ENCODE assay signal across 8 cellular contexts in the genomic region with DNA sequence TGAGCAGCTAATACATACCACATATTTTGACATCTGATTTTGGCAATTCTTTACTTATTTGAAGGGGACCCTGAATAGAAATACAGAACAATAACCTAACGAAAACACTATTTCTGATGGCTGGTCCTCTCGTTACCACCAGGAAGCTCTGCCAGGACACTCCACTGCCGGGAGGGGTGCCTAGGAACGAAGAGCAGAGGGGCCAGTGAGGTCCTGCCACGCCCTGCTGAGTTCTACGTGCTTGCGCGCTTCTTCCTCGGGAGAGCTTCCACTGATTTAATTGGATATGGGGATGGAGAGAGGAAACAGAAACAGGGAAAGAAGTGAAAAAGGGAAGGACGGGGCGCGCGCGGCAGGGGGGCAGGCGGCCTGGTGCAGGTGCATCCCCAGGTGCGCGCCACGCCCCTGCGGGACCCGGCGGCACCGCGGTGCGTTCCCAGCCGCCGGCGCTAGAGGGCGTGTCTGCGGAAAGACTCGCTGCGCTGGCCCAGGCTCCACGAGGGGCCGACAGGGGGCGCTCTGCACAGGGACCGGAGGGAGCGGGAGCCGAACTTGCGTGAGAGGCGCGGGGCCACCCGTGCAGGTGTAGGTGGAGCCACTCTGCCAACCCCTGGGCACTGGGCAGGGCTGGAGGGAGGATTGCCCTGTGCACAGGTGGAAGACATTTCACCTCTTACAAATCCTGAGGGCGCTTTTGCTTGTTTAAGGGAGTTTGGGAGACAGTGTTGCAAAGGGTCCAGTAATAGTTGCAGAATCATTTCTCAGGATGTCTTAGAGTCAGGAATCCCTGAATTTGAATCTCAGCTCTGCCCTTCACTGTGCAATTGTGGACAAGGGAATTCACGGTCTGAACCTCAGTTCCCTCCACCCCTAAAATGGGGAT.
DNase-seq lines count a peak whose midpoint lies in the region; ATAC-seq and TF ChIP-seq lines count a peak whose summit lies in the region.

No MANE protein-coding gene starts in this region.

- no peaks in the 10 kb centered on the region for H3K36me3 ChIP-seq in DOHH2 (ENCODE audit: control insufficient read depth, low read length)

- POLR2A ChIA-PET in T-cell (lab: Charles Lee) = no interaction called here

- no peaks in the 10 kb centered on the region for H3K9me2 ChIP-seq in DOHH2 (replicated peaks; ENCODE audit: control insufficient read depth, low read length)

- no peaks in the 10 kb centered on the region for H3K4me1 ChIP-seq in DOHH2 (ENCODE audit: control insufficient read depth, low read length)

- no peaks in the 10 kb centered on the region for H3K9me3 Mint-ChIP-seq in T-cell

- DNase-seq in HFF-Myc (ENCODE audit: extremely low read depth, low read depth) (no peak), T-cell (peak in 27 of 34 experiments; percentile 3 to 56 (median 29)), astrocyte of the hippocampus (ENCODE audit: low read depth, low spot score) (peak; percentile 45), kidney tubule cell (ENCODE audit: low spot score) (peak; percentile 59), NCI-H524 (lab: John Stamatoyannopoulos, UW) (no peak)
- DNase-seq in stimulated activated CD8-positive, alpha-beta memory T cell treated with anti-CD3 and anti-CD28 coated beads, Interleukin-12 subunit alpha, Interleukin-12 subunit beta, amount 100 ng/mL, for 4 hours (ENCODE audit: low read depth) = peak; percentile 10

- H3K4me3 ChIP-seq in DOHH2 (ENCODE audit: low read length) (no peak overlapping the region), HFF-Myc (replicated peaks; ENCODE audit: low read depth, low read length) (no peak overlapping the region)

- H3K9me3 ChIP-seq in DOHH2 (ENCODE audit: control insufficient read depth, insufficient read depth, low read length) = no peaks in the 10 kb centered on the region

- H4K20me1 ChIP-seq in DOHH2 (ENCODE audit: control insufficient read depth, insufficient read depth, low read depth, low read length) = no peaks in the 10 kb centered on the region

- no peaks in the 10 kb centered on the region for H3K79me2 ChIP-seq in DOHH2 (ENCODE audit: control insufficient read depth, low read length)

- H3K4me1 Mint-ChIP-seq in T-cell = peaks cover 0 to 4% (median 4%) of the 10 kb centered on the region in 3 donors

- H3K4me3 Mint-ChIP-seq in T-cell = no peak overlapping the region

- ATAC-seq in T-cell (replicated peaks in 1 of 4) (peak in 3 of 4 experiments; percentile 59 to 74 (median 66)), GM21825 (IDR thresholded peaks at IDR 0.05; ENCODE audit: unreplicated experiment) (no peak)

- H3K27me3 Mint-ChIP-seq in T-cell = peaks cover 0 to 12% of the 10 kb centered on the region in 2 donors

- H3K27ac Mint-ChIP-seq in T-cell = no peak overlapping the region

- H3K27ac ChIP-seq in DOHH2 (ENCODE audit: low read depth, low read length) = no peak overlapping the region

- H3K36me3 Mint-ChIP-seq in T-cell = no peaks in the 10 kb centered on the region

- CTCF ChIA-PET in T-cell (lab: Charles Lee) = interaction anchor here in 1 of 2 donors (0.9 kb wide), 1 partner anchor 397 kb away, joined by 3 read pairs; no protein-coding TSS in a partner anchor

- TF ChIP-seq CTCF in DOHH2 (IDR thresholded peaks at IDR 0.05; ENCODE audit: low read depth, low read length, poor library complexity, severe bottlenecking) (peak; percentile 99), HFF-Myc (IDR thresholded peaks at IDR 0.05; ENCODE audit: low read depth, low read length, missing control alignments) (peak; percentile 97)

- no peaks in the 10 kb centered on the region for H3F3A ChIP-seq in DOHH2 (ENCODE audit: control insufficient read depth, insufficient read depth)

- no peak overlapping the region for H3K4me2 ChIP-seq in DOHH2 (ENCODE audit: low read length)

- H3K27me3 ChIP-seq in DOHH2 (ENCODE audit: control insufficient read depth, low read length) = no peaks in the 10 kb centered on the region

Comparison
In these comparisons a context has a peak if more than half of its experiments do, and no peak if none do; other contexts are left out.
1. DNase-seq: peak in T-cell (27 of 34), astrocyte of the hippocampus (single experiment), kidney tubule cell (single experiment) and stimulated activated CD8-positive, alpha-beta memory T cell treated with anti-CD3 and anti-CD28 coated beads, Interleukin-12 subunit alpha, Interleukin-12 subunit beta, amount 100 ng/mL, for 4 hours (single experiment); none in HFF-Myc (single experiment) and NCI-H524 (0 of 2).